26 cellular contexts compared by ENCODE assay signal in the genomic region with DNA sequence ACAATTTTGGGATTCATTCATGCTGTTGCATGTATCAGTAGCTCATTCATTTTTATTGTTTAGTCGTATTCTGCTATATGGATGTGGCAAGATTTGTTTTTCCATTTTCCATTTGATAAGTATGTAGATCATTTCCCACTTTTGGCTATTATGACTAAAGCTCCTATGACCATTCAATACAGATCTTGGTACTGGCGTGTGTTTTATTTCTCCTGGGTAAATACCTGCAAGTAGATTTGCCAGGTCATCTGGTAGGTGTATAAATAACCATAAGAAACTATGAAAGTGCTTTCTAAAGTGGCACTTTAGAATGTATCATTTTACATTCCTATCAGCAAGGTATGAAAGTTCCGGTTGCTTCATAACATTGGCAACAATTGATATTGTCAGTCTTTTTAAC.
DNase-seq lines count a peak whose midpoint lies in the region; ATAC-seq and TF ChIP-seq lines count a peak whose summit lies in the region.
"Had no signal": no experiment of that assay in that cellular context is flagged by ENCODE, and none has a peak within 500 bp of the region (broad histone marks: within the 10 kb centered on the region; RNA-seq: fewer than 3 reads in every experiment).

No MANE protein-coding gene starts in this region.

- H3K9me3 Mint-ChIP-seq in endothelial cell (ENCODE audit: unreplicated experiment) (no peaks in the 10 kb centered on the region), nephron (no peaks in the 10 kb centered on the region)
- H3K9me3 Mint-ChIP-seq: CD4-positive, alpha-beta T cell; GM23338; H9 had no signal

- peaks cover 0 to 23% (median 0%) of the 10 kb centered on the region in 4 donors for H3K4me1 ChIP-seq in upper lobe of left lung
- H3K4me1 ChIP-seq: BLaER1 had no signal

- no peaks in the 10 kb centered on the region for H3K27me3 ChIP-seq in upper lobe of left lung
- H3K27me3 ChIP-seq: BLaER1 had no signal

- H3K4me1 Mint-ChIP-seq in endothelial cell (ENCODE audit: unreplicated experiment) (peaks cover 31% of the 10 kb centered on the region), nephron (peaks cover 28% of the 10 kb centered on the region)

- H3K4me3 ChIP-seq in upper lobe of left lung: no peak overlapping the region
- H3K4me3 ChIP-seq: BLaER1, GM23338, K562, SK-N-MC had no signal

- H3K9me3 ChIP-seq in upper lobe of left lung: no peaks in the 10 kb centered on the region
- H3K9me3 ChIP-seq: BLaER1 had no signal

- WGBS in upper lobe of left lung, 2 donors: 70 to 72% methylated on average over 3 of the region's 3 CpGs

- TF ChIP-seq CTCF in endothelial cell (IDR thresholded peaks at IDR 0.05; ENCODE audit: unreplicated experiment): no peak
- no peak for TF ChIP-seq CTCF in nephron (IDR thresholded peaks at IDR 0.05; ENCODE audit: unreplicated experiment in 3 of 3)
- no peak for TF ChIP-seq CTCF in upper lobe of left lung (IDR thresholded peaks at IDR 0.05)

- ATAC-seq in upper lobe of left lung (ENCODE audit: low FRiP score in 2 of 2): peak; percentile 16 to 66
- no peak for ATAC-seq in GM19467 (IDR thresholded peaks at IDR 0.05; ENCODE audit: unreplicated experiment)
- ATAC-seq: GM23338, K562 had no signal

- peak overlapping the region in 3 of 4 donors; percentile 41 to 52 (median 43) for H3K27ac ChIP-seq in upper lobe of left lung
- H3K27ac ChIP-seq: BLaER1, SK-N-MC had no signal

- DNase-seq in NCI-H2196 (lab: John Stamatoyannopoulos, UW; ENCODE audit: unreplicated experiment) (peak; percentile 28), NCI-H2196 treated with DMSO at 0.1 percent for 48 hours (lab: John Stamatoyannopoulos, UW; ENCODE audit: unreplicated experiment) (no peak), endothelial cell (ENCODE audit: low spot score) (no peak), upper lobe of left lung (no peak), NCI-H2227 (lab: John Stamatoyannopoulos, UW; ENCODE audit: unreplicated experiment) (no peak)
- no peak for DNase-seq in activated T-cell treated with anti-CD3 and anti-CD28 coated beads, Interleukin-2, amount 50 U/mL, for 48 hours
- DNase-seq: CD4-positive, alpha-beta T cell; COR-L47; DMS 273 treated with DMSO at 0.1 percent for 48 hours; DND-41; H9; MV-4-11; NCI-H1105; NCI-H1436 treated with DMSO at 0.1 percent for 48 hours; NCI-H187 treated with DMSO at 0.1 percent for 48 hours; NCI-H2171; NCI-H446; NCI-H524 treated with DMSO at 0.1 percent for 48 hours; NCI-H774; SIG-M5 had no signal

- H3K36me3 ChIP-seq in upper lobe of left lung: no peaks in the 10 kb centered on the region
- H3K36me3 ChIP-seq: BLaER1 had no signal

- no peak for TF ChIP-seq POLR2A in upper lobe of left lung (IDR thresholded peaks at IDR 0.05)

- H3K27ac Mint-ChIP-seq in endothelial cell (ENCODE audit: unreplicated experiment): peak overlapping the region; percentile 28
- H3K27ac Mint-ChIP-seq in nephron: peak overlapping the region; percentile 9 to 71 (median 28)
- H3K27ac Mint-ChIP-seq: CD4-positive, alpha-beta T cell; H9 had no signal

- TF ChIP-seq EP300 in upper lobe of left lung (IDR thresholded peaks at IDR 0.05): peak in 2 of 4 donors; percentile 28 to 88

- no peak overlapping the region for H3K4me3 Mint-ChIP-seq in endothelial cell (ENCODE audit: unreplicated experiment)
- H3K4me3 Mint-ChIP-seq in nephron: no peak overlapping the region
- H3K4me3 Mint-ChIP-seq: CD4-positive, alpha-beta T cell; GM23338; H9 had no signal

- H3K36me3 Mint-ChIP-seq in endothelial cell (ENCODE audit: low read depth, unreplicated experiment) (peaks cover 20% of the 10 kb centered on the region), nephron (ENCODE audit: low read depth) (peaks cover 3% of the 10 kb centered on the region)

- no peaks in the 10 kb centered on the region for H3K27me3 Mint-ChIP-seq in endothelial cell (ENCODE audit: unreplicated experiment)
- H3K27me3 Mint-ChIP-seq in nephron (ENCODE audit: low read depth): no peaks in the 10 kb centered on the region
- H3K27me3 Mint-ChIP-seq: CD4-positive, alpha-beta T cell had no signal
